ENCODE assay signal across 14 cellular contexts in genomic region chr1:10665226-10665625, GRCh38.
DNase-seq lines count a peak whose midpoint lies in the region; ATAC-seq and TF ChIP-seq lines count a peak whose summit lies in the region.
"Had no signal": no experiment of that assay in that cellular context is flagged by ENCODE, and none has a peak within 500 bp of the region (broad histone marks: within the 10 kb centered on the region; RNA-seq: fewer than 3 reads in every experiment).

No MANE protein-coding gene starts in this region.

- no peak overlapping the region for H3K4me3 Mint-ChIP-seq in activated CD4-positive, alpha-beta T cell treated with anti-CD3 and anti-CD28 coated beads for 36 hours

- H3K4me1 Mint-ChIP-seq in activated CD4-positive, alpha-beta T cell treated with anti-CD3 and anti-CD28 coated beads for 36 hours: no peaks in the 10 kb centered on the region

- TF ChIP-seq POLR2A in gastroesophageal sphincter (IDR thresholded peaks at IDR 0.05) (no peak), prostate gland (IDR thresholded peaks at IDR 0.05) (no peak), transverse colon (IDR thresholded peaks at IDR 0.05) (no peak)

- no peaks in the 10 kb centered on the region for H3K36me3 Mint-ChIP-seq in activated CD4-positive, alpha-beta T cell treated with anti-CD3 and anti-CD28 coated beads for 36 hours (ENCODE audit: low read depth)

- DNase-seq in left ventricle myocardium inferior (no peak), left ventricle myocardium superior (no peak), prostate gland (ENCODE audit: low spot score) (no peak), transverse colon (no peak), NAMALWA (ENCODE audit: low spot score) (no peak), DMS53 treated with DMSO at 0.1 percent for 48 hours (lab: John Stamatoyannopoulos, UW; ENCODE audit: unreplicated experiment) (no peak)
- no peak for DNase-seq in activated CD4-positive, alpha-beta T cell treated with anti-CD3 and anti-CD28 coated beads for 36 hours
- DNase-seq: DMS53, NCI-H1048, NCI-H526 treated with DMSO at 0.1 percent for 48 hours had no signal

- in situ Hi-C loops in transverse colon (cut with MboI; ENCODE audit: low pct_ligation_motif_present in 1 of 4, low pct_unique_long_range_greater_than_20kb in 1 of 4, low sequenced_read_pairs in 3 of 4): no loop called here

- no peaks in the 10 kb centered on the region for H3K27me3 Mint-ChIP-seq in activated CD4-positive, alpha-beta T cell treated with anti-CD3 and anti-CD28 coated beads for 36 hours

- TF ChIP-seq EP300 in gastroesophageal sphincter (IDR thresholded peaks at IDR 0.05): no peak
- no peak for TF ChIP-seq EP300 in transverse colon (IDR thresholded peaks at IDR 0.05; ENCODE audit: low read depth)

- H3K27me3 ChIP-seq in left ventricle myocardium inferior (ENCODE audit: low read depth): no peaks in the 10 kb centered on the region
- no peaks in the 10 kb centered on the region for H3K27me3 ChIP-seq in gastroesophageal sphincter
- H3K27me3 ChIP-seq in prostate gland (replicated peaks; ENCODE audit: insufficient read depth): no peaks in the 10 kb centered on the region
- no peaks in the 10 kb centered on the region for H3K27me3 ChIP-seq in transverse colon

- no CpG with 5 or more reads among the region's 31 CpGs for WGBS in gastroesophageal sphincter (ENCODE audit: low coverage in 1 of 2), 2 donors
- WGBS in prostate gland: 95% methylated on average over 31 of the region's 31 CpGs
- 94 to 97% methylated on average over 5 to 31 of the region's 31 CpGs for WGBS in transverse colon (ENCODE audit: low coverage in 1 of 2), 2 donors

- H3K27ac Mint-ChIP-seq in activated CD4-positive, alpha-beta T cell treated with anti-CD3 and anti-CD28 coated beads for 36 hours: no peak overlapping the region

- POLR2A ChIA-PET in activated CD4-positive, alpha-beta T cell treated with anti-CD3 and anti-CD28 coated beads for 36 hours (lab: Charles Lee): no interaction called here

- no peak for TF ChIP-seq CTCF in left ventricle myocardium inferior (IDR thresholded peaks at IDR 0.05; ENCODE audit: borderline replicate concordance)
- no peak for TF ChIP-seq CTCF in gastroesophageal sphincter (IDR thresholded peaks at IDR 0.05)
- TF ChIP-seq CTCF in prostate gland (IDR thresholded peaks at IDR 0.05): no peak
- no peak for TF ChIP-seq CTCF in transverse colon (IDR thresholded peaks at IDR 0.05)

- H3K4me3 ChIP-seq in left ventricle myocardium inferior (no peak overlapping the region), gastroesophageal sphincter (no peak overlapping the region), prostate gland (no peak overlapping the region), transverse colon (no peak overlapping the region)
- H3K4me3 ChIP-seq: A549, GM12878, HAP-1 had no signal

- H3K4me1 ChIP-seq in left ventricle myocardium inferior (peaks cover 78% of the 10 kb centered on the region), gastroesophageal sphincter (peaks cover 6 to 81% (median 43%) of the 10 kb centered on the region in 3 donors), prostate gland (replicated peaks) (peaks cover 70% of the 10 kb centered on the region), transverse colon (peaks cover 15 to 47% (median 34%) of the 10 kb centered on the region in 4 donors)
- H3K4me1 ChIP-seq: A549, HAP-1 had no signal

- H3K36me3 ChIP-seq in left ventricle myocardium inferior: peaks cover 10% of the 10 kb centered on the region
- H3K36me3 ChIP-seq in gastroesophageal sphincter: peaks cover 0 to 16% of the 10 kb centered on the region in 2 donors
- peaks cover 0 to 2% of the 10 kb centered on the region in 2 donors for H3K36me3 ChIP-seq in prostate gland
- H3K36me3 ChIP-seq in transverse colon: peaks cover 0 to 4% (median 0%) of the 10 kb centered on the region in 4 donors
- H3K36me3 ChIP-seq: HAP-1 had no signal

- ATAC-seq in left ventricle myocardium superior (no peak), gastroesophageal sphincter (no peak)
- ATAC-seq in activated CD4-positive, alpha-beta T cell treated with anti-CD3 and anti-CD28 coated beads for 36 hours: no peak
- ATAC-seq: A549, GM12878 had no signal

- H3K27ac ChIP-seq in left ventricle myocardium inferior (replicated peaks): peak overlapping the region; percentile 92
- H3K27ac ChIP-seq in gastroesophageal sphincter: peak overlapping the region; percentile 84 to 95 (median 92)
- peak overlapping the region; percentile 91 to 96 for H3K27ac ChIP-seq in prostate gland
- peak overlapping the region; percentile 83 to 95 (median 94) for H3K27ac ChIP-seq in transverse colon
- H3K27ac ChIP-seq: A549 had no signal

- no peaks in the 10 kb centered on the region for H3K9me3 ChIP-seq in left ventricle myocardium inferior (replicated peaks)
- H3K9me3 ChIP-seq in gastroesophageal sphincter: no peaks in the 10 kb centered on the region
- H3K9me3 ChIP-seq in prostate gland: no peaks in the 10 kb centered on the region
- no peaks in the 10 kb centered on the region for H3K9me3 ChIP-seq in transverse colon
- H3K9me3 ChIP-seq: A549, HAP-1 had no signal

- H3K9me3 Mint-ChIP-seq in activated CD4-positive, alpha-beta T cell treated with anti-CD3 and anti-CD28 coated beads for 36 hours (ENCODE audit: low read depth): no peaks in the 10 kb centered on the region

- CTCF ChIA-PET in activated CD4-positive, alpha-beta T cell treated with anti-CD3 and anti-CD28 coated beads for 36 hours (lab: Charles Lee): interaction anchor here (0.6 kb wide), 1 partner anchor 241 kb away, joined by 3 read pairs; no protein-coding TSS in a partner anchor

- intact Hi-C loops in left ventricle myocardium inferior (cut with micrococcal nuclease): no loop called here
- intact Hi-C loops in left ventricle myocardium superior (cut with micrococcal nuclease): no loop called here
- intact Hi-C loops in prostate gland (cut with DNase I): no loop called here
- intact Hi-C loops in transverse colon (cut with DNase I; ENCODE audit: low total_unique reads): no loop called here
- intact Hi-C loops in activated CD4-positive, alpha-beta T cell treated with anti-CD3 and anti-CD28 coated beads for 36 hours (cut with DNase I, micrococcal nuclease): no loop called here
